1 cellular context compared by ENCODE assay signal in the genomic region with DNA sequence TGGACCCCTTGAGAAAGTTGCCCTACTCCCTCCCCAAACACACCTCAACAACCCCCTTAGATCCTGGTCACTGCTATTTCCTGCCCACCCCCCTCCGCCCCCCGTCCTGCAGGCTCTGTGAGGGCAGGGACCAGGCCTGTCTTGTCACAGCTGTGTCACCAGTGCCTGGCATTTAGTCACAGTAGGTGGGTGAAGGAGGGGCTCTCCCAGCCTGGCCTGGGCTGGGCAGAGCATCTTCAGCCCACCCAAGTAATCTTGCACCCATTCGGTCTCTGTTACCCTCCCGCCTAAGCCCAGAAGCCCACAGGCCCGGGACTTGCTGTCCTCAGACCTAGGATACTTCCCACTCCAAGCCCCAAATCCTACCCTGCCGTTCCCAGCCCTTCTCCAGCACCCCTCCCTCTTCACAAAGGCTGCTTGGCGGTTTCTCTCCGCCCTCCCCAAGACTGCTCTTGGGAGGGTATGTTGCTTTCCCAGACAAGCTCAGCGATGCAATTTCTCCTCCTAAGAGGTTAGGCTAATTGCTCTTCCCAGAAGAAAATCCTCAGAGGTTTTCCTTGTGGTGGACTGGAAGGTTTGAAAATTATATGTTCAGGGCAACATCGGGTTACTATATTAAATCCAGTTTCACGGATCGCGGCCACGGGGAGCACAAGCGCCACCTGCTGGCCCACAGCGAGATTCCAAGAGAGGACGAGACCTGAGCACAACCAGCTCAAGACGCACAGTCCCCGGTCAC.
TF ChIP-seq lines count a peak whose summit lies in the region.

No MANE protein-coding gene starts in this region.

TF ChIP-seq in neural cell, 6 proteins besides CTCF, POLR2A, EP300 and RAD21 (continued from another document):
- TF ChIP-seq POLR2AphosphoS5 (IDR thresholded peaks at IDR 0.05), result no peak
